In the genomic region with DNA sequence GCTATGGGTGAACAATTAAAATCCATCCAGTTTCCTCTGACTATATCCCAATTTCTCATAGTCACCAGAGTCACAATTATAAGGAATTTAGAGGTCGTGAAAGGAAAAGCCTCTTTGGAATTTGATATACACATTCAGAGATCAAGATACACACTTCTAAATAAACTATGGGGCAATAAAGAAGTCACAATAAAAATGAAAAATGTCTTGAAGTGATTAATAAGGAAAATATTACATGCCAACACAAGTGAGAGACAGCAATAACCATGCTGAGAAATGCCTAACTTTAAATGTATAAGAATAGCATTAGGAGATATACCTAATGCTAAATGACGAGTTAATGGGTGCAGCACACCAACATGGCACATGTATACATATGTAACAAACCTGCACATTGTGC, we compare ENCODE assay signal across 18 cellular contexts. TPM values are rescaled to one million over a fixed set of nuclear protein-coding genes. Genes with fewer than 3 reads are reported as not detected.
DNase-seq lines count a peak whose midpoint lies in the region; TF ChIP-seq lines count a peak whose summit lies in the region.
"Had no signal": no experiment of that assay in that cellular context is flagged by ENCODE, and none has a peak within 500 bp of the region (broad histone marks: within the 10 kb centered on the region; RNA-seq: fewer than 3 reads in every experiment).

No MANE protein-coding gene starts in this region.

- no peaks in the 10 kb centered on the region for H3K4me1 Mint-ChIP-seq in CD4-positive, alpha-beta memory T cell
- H3K4me1 Mint-ChIP-seq: CD14-positive monocyte; CD4-positive, CD25-positive, alpha-beta regulatory T cell had no signal

- no peak overlapping the region for H3K27ac Mint-ChIP-seq in CD4-positive, alpha-beta memory T cell
- H3K27ac Mint-ChIP-seq: CD14-positive monocyte; CD8-positive, alpha-beta T cell had no signal

- H3K4me1 ChIP-seq in CD4-positive, alpha-beta memory T cell (ENCODE audit: insufficient read depth, low read length), result no peaks in the 10 kb centered on the region
- H3K4me1 ChIP-seq: BE2C, BLaER1 had no signal

- no peaks in the 10 kb centered on the region for H3K36me3 Mint-ChIP-seq in CD4-positive, alpha-beta memory T cell
- H3K36me3 Mint-ChIP-seq: CD14-positive monocyte; CD4-positive, CD25-positive, alpha-beta regulatory T cell; CD8-positive, alpha-beta T cell had no signal

- no peak for TF ChIP-seq CTCF in RWPE1 (conservative IDR thresholded peaks at IDR 0.05; ENCODE audit: low read depth)

- H3K27me3 Mint-ChIP-seq in CD4-positive, alpha-beta memory T cell, result no peaks in the 10 kb centered on the region
- H3K27me3 Mint-ChIP-seq: CD4-positive, CD25-positive, alpha-beta regulatory T cell had no signal

- H3K9me3 Mint-ChIP-seq in CD4-positive, alpha-beta memory T cell, result no peaks in the 10 kb centered on the region
- H3K9me3 Mint-ChIP-seq: CD14-positive monocyte; CD8-positive, alpha-beta T cell had no signal

- intact Hi-C loops in CD4-positive, alpha-beta memory T cell (cut with micrococcal nuclease), result no loop called here

- H3K27ac ChIP-seq in CD4-positive, alpha-beta memory T cell (ENCODE audit: low read depth, low read length), result no peak overlapping the region
- no peak overlapping the region for H3K27ac ChIP-seq in RWPE1
- H3K27ac ChIP-seq: BLaER1 had no signal

- CTCF ChIA-PET in HEK293T (lab: Yijun Ruan, JAX) (no interaction called here), RWPE1 (lab: Yijun Ruan, JAX) (no interaction called here)
- CTCF ChIA-PET in CD4-positive, alpha-beta memory T cell (lab: Charles Lee; ENCODE audit: partially characterized antibody), result no interaction called here

- no peak overlapping the region for H3K4me3 ChIP-seq in CD4-positive, alpha-beta memory T cell (ENCODE audit: low read length in 2 of 2)
- H3K4me3 ChIP-seq: BLaER1 had no signal

- no peaks in the 10 kb centered on the region for H3K9me3 ChIP-seq in CD4-positive, alpha-beta memory T cell (ENCODE audit: control insufficient read depth in 1 of 2, low read length in 2 of 2)
- H3K9me3 ChIP-seq: BE2C, BLaER1, Caco-2 had no signal

- POLR2A ChIA-PET in HEK293T (lab: Yijun Ruan, JAX) (no interaction called here), RWPE1 (lab: Yijun Ruan, JAX; ENCODE audit: low non-redundant PET) (no interaction called here)
- POLR2A ChIA-PET in CD4-positive, alpha-beta memory T cell (lab: Charles Lee; ENCODE audit: partially characterized antibody), result no interaction called here

- DNase-seq in HEK293T (ENCODE audit: extremely low spot score) (no peak), left kidney (ENCODE audit: low read depth, low spot score) (peak; percentile 11), NCI-H2081 treated with DMSO at 0.1 percent for 48 hours (lab: John Stamatoyannopoulos, UW) (no peak), RWPE1 (ENCODE audit: low spot score) (no peak)
- no peak for DNase-seq in CD4-positive, alpha-beta memory T cell
- DNase-seq: 8988T; ACHN; BE2C; C1 segment of cervical spinal cord; Caco-2; Calu3; CD4-positive, CD25-positive, alpha-beta regulatory T cell; CD8-positive, alpha-beta T cell; DMS79 treated with DMSO at 0.1 percent for 48 hours; GF-D8 had no signal

- H3K27me3 ChIP-seq in CD4-positive, alpha-beta memory T cell (ENCODE audit: insufficient read depth, low read length), result no peaks in the 10 kb centered on the region
- H3K27me3 ChIP-seq: BE2C, BLaER1 had no signal

- H3K36me3 ChIP-seq in CD4-positive, alpha-beta memory T cell (ENCODE audit: insufficient read depth, low read length), result no peaks in the 10 kb centered on the region
- H3K36me3 ChIP-seq: BE2C, BLaER1 had no signal

- H3K4me3 Mint-ChIP-seq in CD4-positive, alpha-beta memory T cell, result no peak overlapping the region
- H3K4me3 Mint-ChIP-seq: CD14-positive monocyte; CD8-positive, alpha-beta T cell had no signal

TF ChIP-seq in HEK293T, 16 proteins besides CTCF, POLR2A, EP300 and RAD21:
- TF ChIP-seq HDGF (IDR thresholded peaks at IDR 0.05; ENCODE audit: borderline replicate concordance), result no peak
- TF ChIP-seq ARNT (IDR thresholded peaks at IDR 0.05), result 0 out of 2 replicates have a peak, but pooled peaks have one; percentile 31
- TF ChIP-seq CTBP1 (IDR thresholded peaks at IDR 0.05; ENCODE audit: borderline replicate concordance), result peak; percentile 84; the same call in 1 of the 2 replicates
- no peak for TF ChIP-seq FOXK2 (IDR thresholded peaks at IDR 0.05)
- TF ChIP-seq TARDBP (IDR thresholded peaks at IDR 0.05), result no peak
- TF ChIP-seq, protein P1, sequence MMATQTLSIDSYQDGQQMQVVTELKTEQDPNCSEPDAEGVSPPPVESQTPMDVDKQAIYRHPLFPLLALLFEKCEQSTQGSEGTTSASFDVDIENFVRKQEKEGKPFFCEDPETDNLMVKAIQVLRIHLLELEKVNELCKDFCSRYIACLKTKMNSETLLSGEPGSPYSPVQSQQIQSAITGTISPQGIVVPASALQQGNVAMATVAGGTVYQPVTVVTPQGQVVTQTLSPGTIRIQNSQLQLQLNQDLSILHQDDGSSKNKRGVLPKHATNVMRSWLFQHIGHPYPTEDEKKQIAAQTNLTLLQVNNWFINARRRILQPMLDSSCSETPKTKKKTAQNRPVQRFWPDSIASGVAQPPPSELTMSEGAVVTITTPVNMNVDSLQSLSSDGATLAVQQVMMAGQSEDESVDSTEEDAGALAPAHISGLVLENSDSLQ (IDR thresholded peaks at IDR 0.05), result peak; percentile 96
- no peak for TF ChIP-seq SUZ12 (IDR thresholded peaks at IDR 0.05)
- no peak for TF ChIP-seq SP1 (IDR thresholded peaks at IDR 0.05)

RNA-seq across cellular contexts. Expression of a gene that starts 54.9 kb away (rescaled TPM):
- not detected for total RNA-seq in CD4-positive, alpha-beta memory T cell
- not detected for polyA plus RNA-seq in CD4-positive, alpha-beta memory T cell
- total RNA-seq: A673; Calu3; CD4-positive, CD25-positive, alpha-beta regulatory T cell; CD8-positive, alpha-beta T cell had no signal
- polyA plus RNA-seq: CD14-positive monocyte; CD4-positive, CD25-positive, alpha-beta regulatory T cell had no signal
